Comparison of ENCODE assay signal across 15 cellular contexts in genomic region chr3:38108649-38109579, GRCh38. TPM values are rescaled to one million over a fixed set of nuclear protein-coding genes. Genes with fewer than 3 reads are reported as not detected.
A peak's percentile ranks its signal among the peaks of the same experiment; 100 is the strongest.
DNase-seq lines count a peak whose midpoint lies in the region; ATAC-seq and TF ChIP-seq lines count a peak whose summit lies in the region.
"Had no signal": no experiment of that assay in that cellular context is flagged by ENCODE, and none has a peak within 500 bp of the region (broad histone marks: within the 10 kb centered on the region; RNA-seq: fewer than 3 reads in every experiment).

No MANE protein-coding gene starts in this region.

- H3K23ac ChIP-seq in mesendoderm (ENCODE audit: low read length), result no peak overlapping the region

- peaks cover 13% of the 10 kb centered on the region for H3K9me3 ChIP-seq in BLaER1

- CTCF ChIA-PET in RWPE1 (lab: Yijun Ruan, JAX), result interaction anchor here (0.6 kb wide), 1 partner anchor 372 kb away, joined by 3 read pairs; no protein-coding TSS in a partner anchor

- peak overlapping the region; percentile 7 for H3K56ac ChIP-seq in mesendoderm (ENCODE audit: low read length)

- H3K18ac ChIP-seq in mesendoderm (ENCODE audit: low read length), result no peak overlapping the region

- H3K27me3 ChIP-seq in BLaER1, result no peaks in the 10 kb centered on the region
- no peaks in the 10 kb centered on the region for H3K27me3 ChIP-seq in mesendoderm (ENCODE audit: insufficient read depth, low read length, poor library complexity)

- no peak overlapping the region for H2BK5ac ChIP-seq in mesendoderm (ENCODE audit: low read length)

- H3K79me1 ChIP-seq in mesendoderm (ENCODE audit: low read length), result no peaks in the 10 kb centered on the region

- H3K27ac ChIP-seq in BLaER1 (no peak overlapping the region), mesendoderm (ENCODE audit: low read depth, low read length) (no peak overlapping the region), RWPE1 (no peak overlapping the region)

- no peak overlapping the region for H2AK5ac ChIP-seq in mesendoderm (ENCODE audit: low read length)

- no CpG with 5 or more reads among the region's 11 CpGs for WGBS in mesendoderm (ENCODE audit: extremely low coverage, insufficient coverage, low lambda C conversion rate)

- no peak overlapping the region for H3K4ac ChIP-seq in mesendoderm (ENCODE audit: low read depth, low read length)

- H2BK120ac ChIP-seq in mesendoderm (ENCODE audit: low read depth, low read length), result no peak overlapping the region

- H3K36me3 ChIP-seq in BLaER1 (no peaks in the 10 kb centered on the region), mesendoderm (ENCODE audit: control insufficient read depth, insufficient read depth, low read length) (no peaks in the 10 kb centered on the region)

- ATAC-seq in HG03025 (IDR thresholded peaks at IDR 0.05; ENCODE audit: low FRiP score, unreplicated experiment) (no peak), HG02981 (IDR thresholded peaks at IDR 0.05; ENCODE audit: unreplicated experiment) (no peak)
- ATAC-seq: T-cell had no signal

- H3K9ac ChIP-seq in BLaER1 (no peak overlapping the region), mesendoderm (ENCODE audit: low read length) (no peak overlapping the region)

- no peaks in the 10 kb centered on the region for H4K20me1 ChIP-seq in BLaER1

- peak; percentile 25 for DNase-seq in Kasumi-1 (lab: John Stamatoyannopoulos, UW)
- DNase-seq in UCSD-AML1 (lab: John Stamatoyannopoulos, UW; ENCODE audit: unreplicated experiment), result peak; percentile 65
- DNase-seq in mesendoderm, result no peak
- DNase-seq in RWPE1 (ENCODE audit: low spot score), result no peak
- no peak for DNase-seq in immature natural killer cell
- DNase-seq: activated T-cell treated with anti-CD3 and anti-CD28 coated beads for 4 hours, NCI-H2029 treated with DMSO at 0.1 percent for 48 hours, NCI-H524, occipital lobe had no signal

- no peaks in the 10 kb centered on the region for H3K79me2 ChIP-seq in mesendoderm (ENCODE audit: control insufficient read depth, insufficient read depth, low read length)

- H3K4me3 Mint-ChIP-seq in immature natural killer cell, result no peak overlapping the region
- H3K4me3 Mint-ChIP-seq: activated naive CD4-positive, alpha-beta T cell treated with anti-CD3 and anti-CD28 coated beads, Interleukin-2, amount 50 U/mL, for 24 hours; brain; T-cell had no signal

- H3K4me3 ChIP-seq in BLaER1 (no peak overlapping the region), mesendoderm (ENCODE audit: low read length) (no peak overlapping the region)

- H3K4me1 Mint-ChIP-seq in immature natural killer cell, result no peaks in the 10 kb centered on the region
- H3K4me1 Mint-ChIP-seq: activated naive CD4-positive, alpha-beta T cell treated with anti-CD3 and anti-CD28 coated beads, Interleukin-2, amount 50 U/mL, for 24 hours; brain; T-cell had no signal

- POLR2A ChIA-PET in RWPE1 (lab: Yijun Ruan, JAX; ENCODE audit: low non-redundant PET), result no interaction called here

- H3K36me3 Mint-ChIP-seq in immature natural killer cell, result peaks cover 3 to 9% (median 5%) of the 10 kb centered on the region in 3 donors
- H3K36me3 Mint-ChIP-seq: brain had no signal

- H2BK15ac ChIP-seq in mesendoderm (replicated peaks; ENCODE audit: low read depth), result no peak overlapping the region

- H3K4me2 ChIP-seq in BLaER1, result 0 out of 2 replicates have a peak overlapping the region, but pooled peaks have one; percentile 3
- H3K4me2 ChIP-seq in mesendoderm (ENCODE audit: low read length), result no peak overlapping the region

- peaks cover 0 to 3% (median 0%) of the 10 kb centered on the region in 3 donors for H3K27me3 Mint-ChIP-seq in immature natural killer cell (ENCODE audit: low read depth in 3 of 3)
- H3K27me3 Mint-ChIP-seq: activated naive CD4-positive, alpha-beta T cell treated with anti-CD3 and anti-CD28 coated beads, Interleukin-2, amount 50 U/mL, for 24 hours; brain; T-cell had no signal

- H4K8ac ChIP-seq in mesendoderm (ENCODE audit: low read depth, low read length), result no peak overlapping the region

- H3K4me1 ChIP-seq in BLaER1, result peaks cover 19% of the 10 kb centered on the region
- no peaks in the 10 kb centered on the region for H3K4me1 ChIP-seq in mesendoderm (ENCODE audit: control insufficient read depth, low read depth, low read length)

- no peak overlapping the region for H3K27ac Mint-ChIP-seq in immature natural killer cell
- H3K27ac Mint-ChIP-seq: activated naive CD4-positive, alpha-beta T cell treated with anti-CD3 and anti-CD28 coated beads, Interleukin-2, amount 50 U/mL, for 24 hours; brain; T-cell had no signal

- no peak for TF ChIP-seq CTCF in RWPE1 (conservative IDR thresholded peaks at IDR 0.05; ENCODE audit: low read depth)

- no peak overlapping the region for H4K5ac ChIP-seq in mesendoderm (ENCODE audit: low read length)

- peaks cover 1 to 15% (median 3%) of the 10 kb centered on the region in 6 donors for H3K9me3 Mint-ChIP-seq in immature natural killer cell

RNA-seq across cellular contexts. Expression of gene ACAA1, which starts 28.0 kb away (rescaled TPM):
- polyA plus RNA-seq in mesendoderm (2013, experiment 1 of 2), result 16.5 TPM
- polyA plus RNA-seq in mesendoderm (2013, experiment 2 of 2), result 16.7 TPM
- 100 to 1,000 TPM in 1 of 3 donors, 10 to 100 TPM in 2; 74.8 to 113 (median 82.8) TPM for polyA plus RNA-seq in immature natural killer cell

RNA-seq across cellular contexts. Expression of gene MYD88, which starts 29.5 kb away (rescaled TPM):
- polyA plus RNA-seq in mesendoderm (2013, experiment 1 of 2), result 26.2 TPM
- polyA plus RNA-seq in mesendoderm (2013, experiment 2 of 2), result 26.8 TPM
- polyA plus RNA-seq in immature natural killer cell, result 100 to 1,000 TPM in 2 of 3 donors, 10 to 100 TPM in 1; 94.0 to 205 (median 129) TPM

RNA-seq across cellular contexts. Expression of gene OXSR1, which starts 56.4 kb away (rescaled TPM):
- polyA plus RNA-seq in mesendoderm (2013, experiment 1 of 2), result 24.2 TPM
- 24.6 TPM for polyA plus RNA-seq in mesendoderm (2013, experiment 2 of 2)
- 10 to 100 TPM; 13.1 to 16.1 (median 13.5) TPM for polyA plus RNA-seq in immature natural killer cell

Comparison
In these comparisons a context has a peak if more than half of its experiments do, and no peak if none do; other contexts are left out.
1. DNase-seq: peak in Kasumi-1 (2 of 2) and UCSD-AML1 (single experiment); none in mesendoderm (single experiment), RWPE1 (single experiment) and immature natural killer cell (0 of 3).